In the genomic region with DNA sequence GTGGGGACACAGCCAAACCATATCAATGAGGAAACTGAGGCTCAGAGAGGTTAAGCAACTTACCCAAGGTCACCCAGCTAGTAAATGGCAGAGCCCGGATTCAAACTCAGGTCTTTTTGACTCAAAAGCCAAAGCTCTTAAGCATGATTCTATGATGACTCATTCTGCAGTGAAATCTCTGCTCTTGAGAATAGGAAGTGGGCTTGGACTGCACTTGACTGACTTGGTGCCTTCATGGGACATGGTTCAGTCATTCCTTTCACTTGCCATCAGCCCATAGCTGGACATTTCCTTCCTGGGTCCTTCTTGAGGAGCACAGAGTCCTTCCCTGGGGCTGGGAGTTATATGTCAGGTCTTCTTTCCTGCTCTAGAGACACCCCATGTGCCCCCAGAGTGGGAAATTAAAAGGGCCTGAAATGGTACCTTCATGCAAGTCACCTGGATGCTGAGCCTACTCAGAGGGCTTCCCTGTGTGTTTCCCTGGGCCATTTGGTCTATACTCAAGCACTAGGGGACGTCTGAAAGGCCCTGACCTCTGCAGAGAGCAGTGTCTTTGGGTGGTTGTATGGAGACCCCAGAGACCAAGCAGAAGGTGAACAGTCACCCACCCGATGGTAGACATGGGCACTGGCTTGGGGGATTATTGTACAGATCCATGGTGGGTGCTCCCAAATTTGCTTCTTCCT, we compare ENCODE assay signal across 15 cellular contexts.
"Had no signal": no experiment of that assay in that cellular context is flagged by ENCODE, and none has a peak within 500 bp of the region (broad histone marks: within the 10 kb centered on the region; RNA-seq: fewer than 3 reads in every experiment).

No MANE protein-coding gene starts in this region.

- H3K9me3 ChIP-seq: testis had no signal

- H3K4me3 Mint-ChIP-seq: activated naive CD8-positive, alpha-beta T cell; activated T-cell treated with anti-CD3 and anti-CD28 coated beads, Interleukin-2, amount 50 U/mL, for 4 hours; mesothelial cell of epicardium; stimulated activated naive CD8-positive, alpha-beta T cell treated with anti-CD3 and anti-CD28 coated beads, Interleukin-15, amount 100 ng/mL, for 72 hours; T-cell had no signal

- H3K36me3 ChIP-seq: heart right ventricle had no signal

- H3K27ac Mint-ChIP-seq: activated naive CD8-positive, alpha-beta T cell; mesothelial cell of epicardium; stimulated activated naive CD8-positive, alpha-beta T cell treated with anti-CD3 and anti-CD28 coated beads, Interleukin-15, amount 100 ng/mL, for 72 hours; T-cell had no signal

- H3K4me1 Mint-ChIP-seq: T-cell had no signal

- H3K4me3 ChIP-seq: dorsolateral prefrontal cortex, heart right ventricle, testis had no signal

- H3K4me1 ChIP-seq: foreskin keratinocyte, heart right ventricle, testis had no signal

- H3K36me3 Mint-ChIP-seq: mesothelial cell of epicardium, T-cell had no signal

- H3K27me3 ChIP-seq: foreskin keratinocyte, testis had no signal

- H3K27me3 Mint-ChIP-seq: stimulated activated naive CD8-positive, alpha-beta T cell treated with anti-CD3 and anti-CD28 coated beads, Interleukin-15, amount 100 ng/mL, for 72 hours had no signal

- H3K27ac ChIP-seq: dorsolateral prefrontal cortex, foreskin keratinocyte, heart right ventricle, testis had no signal

- DNase-seq: activated CD4-positive, CD25-positive, alpha-beta regulatory T cell; activated gamma-delta T cell; activated T-cell treated with anti-CD3 and anti-CD28 coated beads, Interleukin-2, amount 50 U/mL, for 4 hours; heart right ventricle; islet precursor cell; stimulated activated CD4-positive, alpha-beta T cell treated with anti-CD3 and anti-CD28 coated beads, Interleukin-15, amount 100 ng/mL, for 24 hours; stimulated activated CD4-positive, alpha-beta T cell treated with anti-CD3 and anti-CD28 coated beads, Interleukin-4, amount 100 ng/mL, for 24 hours; stimulated activated naive CD8-positive, alpha-beta T cell treated with anti-CD3 and anti-CD28 coated beads, Interleukin-15, amount 100 ng/mL, for 72 hours; T-cell; testis had no signal

- ATAC-seq: activated T-cell treated with anti-CD3 and anti-CD28 coated beads, Interleukin-2, amount 50 U/mL, for 4 hours; esophagus mucosa; foreskin keratinocyte; heart right ventricle; stimulated activated naive CD8-positive, alpha-beta T cell treated with anti-CD3 and anti-CD28 coated beads, Interleukin-15, amount 100 ng/mL, for 72 hours; T-cell had no signal
